Comparison of ENCODE assay signal across 18 cellular contexts in the genomic region with DNA sequence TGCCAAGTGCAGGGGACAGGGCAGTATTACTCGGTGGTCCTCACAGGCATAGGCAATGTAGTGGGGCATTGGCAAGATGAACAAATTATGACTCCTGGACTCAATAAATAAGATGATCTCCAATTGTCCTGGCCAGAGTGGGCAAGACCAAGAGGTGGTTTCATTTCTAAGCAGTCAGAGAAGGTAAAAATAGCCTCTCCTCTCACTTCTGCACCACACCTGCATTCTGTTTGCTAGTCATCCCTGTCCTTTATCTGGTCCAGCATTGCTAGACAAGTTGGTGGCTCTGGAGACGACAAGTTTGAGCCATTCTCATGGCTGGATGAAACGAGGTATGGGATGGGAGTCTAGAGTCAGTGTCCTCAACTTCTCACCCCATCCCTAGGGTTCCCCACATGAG.
A peak's percentile ranks its signal among the peaks of the same experiment; 100 is the strongest.
DNase-seq lines count a peak whose midpoint lies in the region; ATAC-seq and TF ChIP-seq lines count a peak whose summit lies in the region.
"Had no signal": no experiment of that assay in that cellular context is flagged by ENCODE, and none has a peak within 500 bp of the region (broad histone marks: within the 10 kb centered on the region; RNA-seq: fewer than 3 reads in every experiment).

No MANE protein-coding gene starts in this region.

- no peak for TF ChIP-seq CTCF in GM12864 (IDR thresholded peaks at IDR 0.05; ENCODE audit: low read depth, low read length, missing control alignments)
- TF ChIP-seq CTCF in prostate gland (IDR thresholded peaks at IDR 0.05): no peak

- peak; percentile 27 for DNase-seq in GM12864 (ENCODE audit: low read depth)
- DNase-seq in GM19240 (ENCODE audit: insufficient read length, low spot score): peak; percentile 56
- no peak for DNase-seq in NCI-H187 (lab: John Stamatoyannopoulos, UW)
- no peak for DNase-seq in prostate gland (ENCODE audit: low spot score)
- DNase-seq in activated CD4-positive, alpha-beta T cell treated with anti-CD3 and anti-CD28 coated beads, Interleukin-2, amount 50 U/mL, for 4 hours: no peak
- DNase-seq in NCI-H345 treated with DMSO at 0.1 percent for 48 hours (lab: John Stamatoyannopoulos, UW; ENCODE audit: unreplicated experiment): no peak
- DNase-seq: activated CD4-positive, alpha-beta T cell treated with anti-CD3 and anti-CD28 coated beads, Interleukin-2, amount 10 ng/mL, durations not matched to agents 24 days and 14 days; activated T-cell treated with anti-CD3 and anti-CD28 coated beads, Interleukin-2, amount 50 U/mL, for 4 hours; CD4-positive, CD25-positive, alpha-beta regulatory T cell; H7; mesenchymal stem cell; MV-4-11; stimulated activated CD4-positive, alpha-beta T cell treated with anti-CD3 and anti-CD28 coated beads, Interleukin-4, amount 100 ng/mL, for 24 hours; uterus had no signal

- H3K4me3 ChIP-seq in GM12864 (ENCODE audit: low read depth, low read length): no peak overlapping the region
- H3K4me3 ChIP-seq in prostate gland: no peak overlapping the region
- H3K4me3 ChIP-seq: uterus had no signal

- H3K36me3 ChIP-seq in prostate gland: no peaks in the 10 kb centered on the region
- H3K36me3 ChIP-seq: uterus had no signal

- peak; percentile 75 for ATAC-seq in GM21825 (IDR thresholded peaks at IDR 0.05; ENCODE audit: unreplicated experiment)
- peak; percentile 80 for ATAC-seq in HG03342 (IDR thresholded peaks at IDR 0.05; ENCODE audit: unreplicated experiment)
- ATAC-seq: activated T-cell treated with anti-CD3 and anti-CD28 coated beads, Interleukin-2, amount 50 U/mL, for 4 hours; HepG2; sciatic nerve had no signal

- H3K9me3 ChIP-seq in prostate gland: no peaks in the 10 kb centered on the region
- H3K9me3 ChIP-seq: uterus had no signal

- no peak for TF ChIP-seq POLR2A in prostate gland (IDR thresholded peaks at IDR 0.05)

- H3K4me1 ChIP-seq in prostate gland (replicated peaks): no peaks in the 10 kb centered on the region
- H3K4me1 ChIP-seq: uterus had no signal

- H3K27me3 ChIP-seq in prostate gland (replicated peaks; ENCODE audit: insufficient read depth): no peaks in the 10 kb centered on the region
- H3K27me3 ChIP-seq: uterus had no signal

- intact Hi-C loops in prostate gland (cut with DNase I): no loop called here

- no peak overlapping the region for H3K27ac ChIP-seq in prostate gland
- H3K27ac ChIP-seq: uterus had no signal

- WGBS in prostate gland: 45% methylated on average over 3 of the region's 3 CpGs

Comparison
In these comparisons a context has a peak if more than half of its experiments do, and no peak if none do; other contexts are left out.
1. DNase-seq: peak in GM12864 (single experiment) and GM19240 (single experiment); none in NCI-H187 (0 of 2), prostate gland (single experiment), activated CD4-positive, alpha-beta T cell treated with anti-CD3 and anti-CD28 coated beads, Interleukin-2, amount 50 U/mL, for 4 hours (0 of 2) and NCI-H345 treated with DMSO at 0.1 percent for 48 hours (single experiment).